ENCODE assay signal across 8 cellular contexts in the genomic region with DNA sequence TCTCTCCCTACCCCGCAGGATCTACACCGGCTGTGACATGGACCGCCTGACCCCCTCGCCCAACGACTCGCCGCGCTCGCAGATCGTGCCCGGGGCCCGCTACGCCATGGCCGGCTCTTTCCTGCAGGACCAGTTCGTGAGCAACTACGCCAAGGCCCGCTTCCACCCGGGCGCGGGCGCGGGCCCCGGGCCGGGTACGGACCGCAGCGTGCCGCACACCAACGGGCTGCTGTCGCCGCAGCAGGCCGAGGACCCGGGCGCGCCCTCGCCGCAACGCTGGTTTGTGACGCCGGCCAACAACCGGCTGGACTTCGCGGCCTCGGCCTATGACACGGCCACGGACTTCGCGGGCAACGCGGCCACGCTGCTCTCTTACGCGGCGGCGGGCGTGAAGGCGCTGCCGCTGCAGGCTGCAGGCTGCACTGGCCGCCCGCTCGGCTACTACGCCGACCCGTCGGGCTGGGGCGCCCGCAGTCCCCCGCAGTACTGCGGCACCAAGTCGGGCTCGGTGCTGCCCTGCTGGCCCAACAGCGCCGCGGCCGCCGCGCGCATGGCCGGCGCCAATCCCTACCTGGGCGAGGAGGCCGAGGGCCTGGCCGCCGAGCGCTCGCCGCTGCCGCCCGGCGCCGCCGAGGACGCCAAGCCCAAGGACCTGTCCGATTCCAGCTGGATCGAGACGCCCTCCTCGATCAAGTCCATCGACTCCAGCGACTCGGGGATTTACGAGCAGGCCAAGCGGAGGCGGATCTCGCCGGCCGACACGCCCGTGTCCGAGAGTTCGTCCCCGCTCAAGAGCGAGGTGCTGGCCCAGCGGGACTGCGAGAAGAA. TPM values are rescaled to one million over a fixed set of nuclear protein-coding genes. Genes with fewer than 3 reads are reported as not detected.
DNase-seq lines count a peak whose midpoint lies in the region; ATAC-seq and TF ChIP-seq lines count a peak whose summit lies in the region.

No MANE protein-coding gene starts in this region.

- H3K4me1 Mint-ChIP-seq in activated CD8-positive, alpha-beta T cell treated with anti-CD3 and anti-CD28 coated beads, Interleukin-2, amount 10 ng/mL, durations not matched to agents 7 days and 5 days (ENCODE audit: low read depth) = peaks cover 47% of the 10 kb centered on the region

- H3K27ac ChIP-seq in foreskin keratinocyte = no peak overlapping the region
- H3K27ac ChIP-seq in parathyroid adenoma = no peak overlapping the region

- no peaks in the 10 kb centered on the region for H3K36me3 ChIP-seq in parathyroid adenoma (ENCODE audit: control insufficient read depth, insufficient read depth, low read length)

- H3K4me1 ChIP-seq in foreskin keratinocyte = no peaks in the 10 kb centered on the region
- H3K4me1 ChIP-seq in parathyroid adenoma = no peaks in the 10 kb centered on the region

- TF ChIP-seq CTCF in foreskin keratinocyte (conservative IDR thresholded peaks at IDR 0.05) (no peak), parathyroid adenoma (IDR thresholded peaks at IDR 0.05) (no peak)

- no peaks in the 10 kb centered on the region for H3K79me2 ChIP-seq in parathyroid adenoma

- peak; percentile 36 for ATAC-seq in activated CD8-positive, alpha-beta T cell treated with anti-CD3 and anti-CD28 coated beads, Interleukin-2, amount 10 ng/mL, durations not matched to agents 7 days and 5 days
- ATAC-seq in foreskin keratinocyte = peak; percentile 48
- no peak for ATAC-seq in HG03469 (IDR thresholded peaks at IDR 0.05; ENCODE audit: unreplicated experiment)

- no peaks in the 10 kb centered on the region for H3K9me3 Mint-ChIP-seq in activated CD8-positive, alpha-beta T cell treated with anti-CD3 and anti-CD28 coated beads, Interleukin-2, amount 10 ng/mL, durations not matched to agents 7 days and 5 days (ENCODE audit: insufficient read depth)

- H3K9ac ChIP-seq in parathyroid adenoma = no peak overlapping the region

- no peak overlapping the region for H3K4me3 ChIP-seq in parathyroid adenoma (ENCODE audit: low read depth, low read length)

- no peaks in the 10 kb centered on the region for H3K9me3 ChIP-seq in parathyroid adenoma (ENCODE audit: control insufficient read depth, low read length)

- CTCF ChIA-PET in activated CD8-positive, alpha-beta T cell treated with anti-CD3 and anti-CD28 coated beads, Interleukin-2, amount 10 ng/mL, durations not matched to agents 7 days and 5 days (lab: Charles Lee) = no interaction called here

- H3K36me3 Mint-ChIP-seq in activated CD8-positive, alpha-beta T cell treated with anti-CD3 and anti-CD28 coated beads, Interleukin-2, amount 10 ng/mL, durations not matched to agents 7 days and 5 days (ENCODE audit: low read depth) = peaks cover 13% of the 10 kb centered on the region

- DNase-seq in ELF-1 (ENCODE audit: low read depth, low spot score) (peak; percentile 69), foreskin keratinocyte (no peak), RPMI8226 (no peak), SW480 (ENCODE audit: low spot score) (no peak), A172 (ENCODE audit: low spot score) (no peak)
- DNase-seq in activated CD8-positive, alpha-beta T cell treated with anti-CD3 and anti-CD28 coated beads, Interleukin-2, amount 10 ng/mL, durations not matched to agents 7 days and 5 days = no peak

- peak overlapping the region; percentile 43 for H3K4me2 ChIP-seq in parathyroid adenoma (ENCODE audit: low read length)

- H3K27me3 ChIP-seq in foreskin keratinocyte (peaks cover 100% of the 10 kb centered on the region), parathyroid adenoma (ENCODE audit: control insufficient read depth, insufficient read depth, low read length) (peaks cover 42% of the 10 kb centered on the region)

- peak overlapping the region; percentile 55 for H3K27ac Mint-ChIP-seq in activated CD8-positive, alpha-beta T cell treated with anti-CD3 and anti-CD28 coated beads, Interleukin-2, amount 10 ng/mL, durations not matched to agents 7 days and 5 days

- H2AFZ ChIP-seq in parathyroid adenoma = peak overlapping the region; percentile 35

- H3K4me3 Mint-ChIP-seq in activated CD8-positive, alpha-beta T cell treated with anti-CD3 and anti-CD28 coated beads, Interleukin-2, amount 10 ng/mL, durations not matched to agents 7 days and 5 days = peak overlapping the region; percentile 60

- H3K27me3 Mint-ChIP-seq in activated CD8-positive, alpha-beta T cell treated with anti-CD3 and anti-CD28 coated beads, Interleukin-2, amount 10 ng/mL, durations not matched to agents 7 days and 5 days (ENCODE audit: low read depth) = peaks cover 88% of the 10 kb centered on the region

- POLR2A ChIA-PET in activated CD8-positive, alpha-beta T cell treated with anti-CD3 and anti-CD28 coated beads, Interleukin-2, amount 10 ng/mL, durations not matched to agents 7 days and 5 days (lab: Charles Lee) = no interaction called here

RNA-seq across cellular contexts. Expression of a gene that starts 7.5 kb away (rescaled TPM):
- total RNA-seq in activated CD8-positive, alpha-beta T cell treated with anti-CD3 and anti-CD28 coated beads, Interleukin-2, amount 10 ng/mL, durations not matched to agents 7 days and 5 days = under 1 TPM in 1 of 2 experiments, not detected in 1; 0.10 TPM
- total RNA-seq in foreskin keratinocyte = not detected in 2 replicates
- polyA plus RNA-seq in foreskin keratinocyte = not detected in 2 replicates
- total RNA-seq in A172 (2014; rRNA removed; shearing (Covaris generic)) = not detected in 2 replicates
